Comparison of ENCODE assay signal across 19 cellular contexts in the genomic region with DNA sequence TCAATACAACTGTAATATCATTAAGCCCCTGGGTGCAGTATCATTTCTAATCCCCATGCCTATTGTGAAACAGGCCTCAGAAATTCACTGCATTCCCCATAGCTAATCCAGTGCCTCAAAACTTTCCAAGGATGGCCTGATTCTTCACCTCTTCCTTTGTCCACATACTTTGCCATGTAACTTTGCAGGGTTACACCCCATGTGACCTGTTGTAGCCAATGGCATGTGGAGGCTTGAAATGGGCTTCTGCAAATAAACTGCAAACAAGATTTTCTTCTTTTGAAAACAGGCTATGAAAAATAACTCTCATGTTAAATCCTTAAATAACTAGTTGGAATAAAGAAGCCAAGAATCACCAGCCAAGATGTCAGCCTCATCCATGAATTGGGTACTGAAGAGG. TPM values are rescaled to one million over a fixed set of nuclear protein-coding genes. Genes with fewer than 3 reads are reported as not detected.
A peak's percentile ranks its signal among the peaks of the same experiment; 100 is the strongest.
DNase-seq lines count a peak whose midpoint lies in the region; ATAC-seq and TF ChIP-seq lines count a peak whose summit lies in the region.
"Had no signal": no experiment of that assay in that cellular context is flagged by ENCODE, and none has a peak within 500 bp of the region (broad histone marks: within the 10 kb centered on the region; RNA-seq: fewer than 3 reads in every experiment).

No MANE protein-coding gene starts in this region.

- H3K27me3 Mint-ChIP-seq in WTC11 (ENCODE audit: low read depth) = no peaks in the 10 kb centered on the region

- no peak for TF ChIP-seq CTCF in WTC11 (IDR thresholded peaks at IDR 0.05)

- CTCF ChIA-PET in WTC11 (lab: Charles Lee) = no interaction called here

- POLR2A ChIA-PET in WTC11 (lab: Charles Lee) = no interaction called here

- H3K27ac Mint-ChIP-seq in WTC11 = no peak overlapping the region
- H3K27ac Mint-ChIP-seq: CD14-positive monocyte; CD4-positive, alpha-beta memory T cell; H9 had no signal

- H3K9me3 Mint-ChIP-seq in WTC11 = peaks cover 12% of the 10 kb centered on the region
- H3K9me3 Mint-ChIP-seq: CD4-positive, alpha-beta memory T cell had no signal

- ATAC-seq in WTC11 = no peak; the same call in 1 of the 2 replicates
- peak; percentile 22 for ATAC-seq in sciatic nerve
- no peak for ATAC-seq in HG03442 (IDR thresholded peaks at IDR 0.05; ENCODE audit: unreplicated experiment)
- no peak for ATAC-seq in GM19467 (IDR thresholded peaks at IDR 0.05; ENCODE audit: unreplicated experiment)
- ATAC-seq: GM12878 had no signal

- no peaks in the 10 kb centered on the region for H3K4me1 Mint-ChIP-seq in WTC11
- H3K4me1 Mint-ChIP-seq: CD4-positive, alpha-beta memory T cell; H9 had no signal

- peaks cover 2% of the 10 kb centered on the region; the same call in 1 of the 2 replicates for H3K36me3 Mint-ChIP-seq in WTC11

- intact Hi-C loops in sciatic nerve (cut with DNase I) = no loop called here

- H3K4me3 Mint-ChIP-seq in WTC11 = no peak overlapping the region
- H3K4me3 Mint-ChIP-seq: CD14-positive monocyte; CD4-positive, alpha-beta memory T cell; H9 had no signal

- DNase-seq in HuH-7 (ENCODE audit: low spot score) (peak; percentile 17), WTC11 (ENCODE audit: low spot score) (no peak), iPS-NIHi11 (ENCODE audit: low spot score) (peak; percentile 19), sciatic nerve (ENCODE audit: low spot score) (no peak), superior temporal gyrus (ENCODE audit: extremely low spot score) (no peak), AG08396 (ENCODE audit: low spot score) (no peak)
- DNase-seq: ACHN; Calu3; CD4-positive, alpha-beta memory T cell; DMS79 treated with DMSO at 0.1 percent for 48 hours; GOT3; H9; Karpas-422; KBM-7 had no signal

TF ChIP-seq in WTC11, 78 proteins besides CTCF, POLR2A, EP300 and RAD21:
- TF ChIP-seq, protein P1, sequence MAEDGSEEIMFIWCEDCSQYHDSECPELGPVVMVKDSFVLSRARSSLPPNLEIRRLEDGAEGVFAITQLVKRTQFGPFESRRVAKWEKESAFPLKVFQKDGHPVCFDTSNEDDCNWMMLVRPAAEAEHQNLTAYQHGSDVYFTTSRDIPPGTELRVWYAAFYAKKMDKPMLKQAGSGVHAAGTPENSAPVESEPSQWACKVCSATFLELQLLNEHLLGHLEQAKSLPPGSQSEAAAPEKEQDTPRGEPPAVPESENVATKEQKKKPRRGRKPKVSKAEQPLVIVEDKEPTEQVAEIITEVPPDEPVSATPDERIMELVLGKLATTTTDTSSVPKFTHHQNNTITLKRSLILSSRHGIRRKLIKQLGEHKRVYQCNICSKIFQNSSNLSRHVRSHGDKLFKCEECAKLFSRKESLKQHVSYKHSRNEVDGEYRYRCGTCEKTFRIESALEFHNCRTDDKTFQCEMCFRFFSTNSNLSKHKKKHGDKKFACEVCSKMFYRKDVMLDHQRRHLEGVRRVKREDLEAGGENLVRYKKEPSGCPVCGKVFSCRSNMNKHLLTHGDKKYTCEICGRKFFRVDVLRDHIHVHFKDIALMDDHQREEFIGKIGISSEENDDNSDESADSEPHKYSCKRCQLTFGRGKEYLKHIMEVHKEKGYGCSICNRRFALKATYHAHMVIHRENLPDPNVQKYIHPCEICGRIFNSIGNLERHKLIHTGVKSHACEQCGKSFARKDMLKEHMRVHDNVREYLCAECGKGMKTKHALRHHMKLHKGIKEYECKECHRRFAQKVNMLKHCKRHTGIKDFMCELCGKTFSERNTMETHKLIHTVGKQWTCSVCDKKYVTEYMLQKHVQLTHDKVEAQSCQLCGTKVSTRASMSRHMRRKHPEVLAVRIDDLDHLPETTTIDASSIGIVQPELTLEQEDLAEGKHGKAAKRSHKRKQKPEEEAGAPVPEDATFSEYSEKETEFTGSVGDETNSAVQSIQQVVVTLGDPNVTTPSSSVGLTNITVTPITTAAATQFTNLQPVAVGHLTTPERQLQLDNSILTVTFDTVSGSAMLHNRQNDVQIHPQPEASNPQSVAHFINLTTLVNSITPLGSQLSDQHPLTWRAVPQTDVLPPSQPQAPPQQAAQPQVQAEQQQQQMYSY (CRISPR knock-in tag; IDR thresholded peaks at IDR 0.05) = no peak
- TF ChIP-seq, protein P2, sequence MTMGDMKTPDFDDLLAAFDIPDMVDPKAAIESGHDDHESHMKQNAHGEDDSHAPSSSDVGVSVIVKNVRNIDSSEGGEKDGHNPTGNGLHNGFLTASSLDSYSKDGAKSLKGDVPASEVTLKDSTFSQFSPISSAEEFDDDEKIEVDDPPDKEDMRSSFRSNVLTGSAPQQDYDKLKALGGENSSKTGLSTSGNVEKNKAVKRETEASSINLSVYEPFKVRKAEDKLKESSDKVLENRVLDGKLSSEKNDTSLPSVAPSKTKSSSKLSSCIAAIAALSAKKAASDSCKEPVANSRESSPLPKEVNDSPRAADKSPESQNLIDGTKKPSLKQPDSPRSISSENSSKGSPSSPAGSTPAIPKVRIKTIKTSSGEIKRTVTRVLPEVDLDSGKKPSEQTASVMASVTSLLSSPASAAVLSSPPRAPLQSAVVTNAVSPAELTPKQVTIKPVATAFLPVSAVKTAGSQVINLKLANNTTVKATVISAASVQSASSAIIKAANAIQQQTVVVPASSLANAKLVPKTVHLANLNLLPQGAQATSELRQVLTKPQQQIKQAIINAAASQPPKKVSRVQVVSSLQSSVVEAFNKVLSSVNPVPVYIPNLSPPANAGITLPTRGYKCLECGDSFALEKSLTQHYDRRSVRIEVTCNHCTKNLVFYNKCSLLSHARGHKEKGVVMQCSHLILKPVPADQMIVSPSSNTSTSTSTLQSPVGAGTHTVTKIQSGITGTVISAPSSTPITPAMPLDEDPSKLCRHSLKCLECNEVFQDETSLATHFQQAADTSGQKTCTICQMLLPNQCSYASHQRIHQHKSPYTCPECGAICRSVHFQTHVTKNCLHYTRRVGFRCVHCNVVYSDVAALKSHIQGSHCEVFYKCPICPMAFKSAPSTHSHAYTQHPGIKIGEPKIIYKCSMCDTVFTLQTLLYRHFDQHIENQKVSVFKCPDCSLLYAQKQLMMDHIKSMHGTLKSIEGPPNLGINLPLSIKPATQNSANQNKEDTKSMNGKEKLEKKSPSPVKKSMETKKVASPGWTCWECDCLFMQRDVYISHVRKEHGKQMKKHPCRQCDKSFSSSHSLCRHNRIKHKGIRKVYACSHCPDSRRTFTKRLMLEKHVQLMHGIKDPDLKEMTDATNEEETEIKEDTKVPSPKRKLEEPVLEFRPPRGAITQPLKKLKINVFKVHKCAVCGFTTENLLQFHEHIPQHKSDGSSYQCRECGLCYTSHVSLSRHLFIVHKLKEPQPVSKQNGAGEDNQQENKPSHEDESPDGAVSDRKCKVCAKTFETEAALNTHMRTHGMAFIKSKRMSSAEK (CRISPR knock-in tag; IDR thresholded peaks at IDR 0.05; ENCODE audit: borderline replicate concordance) = no peak
- TF ChIP-seq, protein P3, sequence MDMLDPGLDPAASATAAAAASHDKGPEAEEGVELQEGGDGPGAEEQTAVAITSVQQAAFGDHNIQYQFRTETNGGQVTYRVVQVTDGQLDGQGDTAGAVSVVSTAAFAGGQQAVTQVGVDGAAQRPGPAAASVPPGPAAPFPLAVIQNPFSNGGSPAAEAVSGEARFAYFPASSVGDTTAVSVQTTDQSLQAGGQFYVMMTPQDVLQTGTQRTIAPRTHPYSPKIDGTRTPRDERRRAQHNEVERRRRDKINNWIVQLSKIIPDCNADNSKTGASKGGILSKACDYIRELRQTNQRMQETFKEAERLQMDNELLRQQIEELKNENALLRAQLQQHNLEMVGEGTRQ (CRISPR knock-in tag; IDR thresholded peaks at IDR 0.05) = peak; percentile 48

RNA-seq across cellular contexts. Expression of a gene that starts 35.9 kb away (rescaled TPM):
- 0.14 TPM in 1 of 3 replicates, not detected in the others for total RNA-seq in WTC11 (2021)
- 189 TPM for total RNA-seq in sciatic nerve
- total RNA-seq: H9 had no signal

RNA-seq across cellular contexts. Expression of a gene that starts 51.1 kb away (rescaled TPM):
- total RNA-seq in WTC11 (2021) = not detected in 3 replicates
- total RNA-seq in sciatic nerve = 225 TPM
- total RNA-seq: Calu3, H9, HT-29 had no signal

Comparison
In these comparisons a context has a peak if more than half of its experiments do, and no peak if none do; other contexts are left out.
1. DNase-seq: peak in HuH-7 (single experiment) and iPS-NIHi11 (single experiment); none in WTC11 (single experiment), sciatic nerve (single experiment), superior temporal gyrus (single experiment) and AG08396 (single experiment).
2. RNA of a gene that starts 35.9 kb away (total RNA-seq): 189 TPM in sciatic nerve (single experiment); 0.14 TPM in WTC11; every median in the first group is over 100 times any median in the second.
3. RNA of a gene that starts 51.1 kb away (total RNA-seq): 225 TPM in sciatic nerve (single experiment); not detected in WTC11; every median in the first group is over 100 times any median in the second.